In genomic region chr2:239498981-239499633, GRCh38 we compare ENCODE assay signal across 17 cellular contexts.
A peak's percentile ranks its signal among the peaks of the same experiment; 100 is the strongest.
DNase-seq lines count a peak whose midpoint lies in the region; ATAC-seq and TF ChIP-seq lines count a peak whose summit lies in the region.
"Had no signal": no experiment of that assay in that cellular context is flagged by ENCODE, and none has a peak within 500 bp of the region (broad histone marks: within the 10 kb centered on the region; RNA-seq: fewer than 3 reads in every experiment).

No MANE protein-coding gene starts in this region.

- H3K27me3 ChIP-seq in neutrophil (no peaks in the 10 kb centered on the region), uterus (no peaks in the 10 kb centered on the region)

- H3K9me3 ChIP-seq in neutrophil (no peaks in the 10 kb centered on the region), uterus (no peaks in the 10 kb centered on the region)

- peak overlapping the region; percentile 99 for H3K27ac ChIP-seq in neutrophil
- H3K27ac ChIP-seq in uterus: peak overlapping the region in 1 of 2 donors; percentile 40

- no peak overlapping the region for H3K4me3 ChIP-seq in astrocyte of the cerebellum (ENCODE audit: low read depth, low read length)
- peak overlapping the region in 1 of 2 experiments; percentile 68 for H3K4me3 ChIP-seq in neutrophil (ENCODE audit: low read depth in 1 of 2, low read length in 1 of 2)
- no peak overlapping the region for H3K4me3 ChIP-seq in uterus
- H3K4me3 ChIP-seq: GM12878, K562, skin epidermis had no signal

- no peak for TF ChIP-seq CTCF in astrocyte of the cerebellum (IDR thresholded peaks at IDR 0.05; ENCODE audit: low read depth, low read length, missing control alignments)
- TF ChIP-seq CTCF in neutrophil (IDR thresholded peaks at IDR 0.05): no peak
- TF ChIP-seq CTCF in uterus (IDR thresholded peaks at IDR 0.05): no peak

- intact Hi-C loops in Right ventricle myocardium superior (cut with DNase I): no loop called here
- intact Hi-C loops in uterus (cut with DNase I; ENCODE audit: low total_unique reads): no loop called here

- H3K36me3 ChIP-seq in neutrophil (no peaks in the 10 kb centered on the region), uterus (no peaks in the 10 kb centered on the region)

- ATAC-seq in Right ventricle myocardium superior (ENCODE audit: poor library complexity) (peak; percentile 79), HG03175 (IDR thresholded peaks at IDR 0.05; ENCODE audit: unreplicated experiment) (no peak)
- ATAC-seq: GM12878; K562; stimulated activated memory B cell treated with anti-CD40 and anti-IgM and Interleukin-4, amounts not matched to agents 10 μg/mL and 1 μg/mL and 100 μg/mL, for 72 hours had no signal

- TF ChIP-seq POLR2A in uterus (IDR thresholded peaks at IDR 0.05): no peak

- H3K4me1 ChIP-seq in neutrophil (ENCODE audit: control insufficient read depth in 1 of 2, insufficient read depth in 1 of 2, low read depth in 1 of 2, low read length in 1 of 2) (peaks cover 59 to 62% of the 10 kb centered on the region in 2 experiments), uterus (no peaks in the 10 kb centered on the region)

- DNase-seq in astrocyte of the cerebellum (ENCODE audit: low read depth) (peak; percentile 56), Right ventricle myocardium superior (peak; percentile 78), uterus (peak; percentile 69 to 82), NCI-H2081 treated with DMSO at 0.1 percent for 48 hours (lab: John Stamatoyannopoulos, UW) (no peak), HuH-7.5 (ENCODE audit: low spot score) (no peak)
- DNase-seq: activated CD4-positive, alpha-beta T cell treated with anti-CD3 and anti-CD28 coated beads, Interleukin-2, amount 50 U/mL, for 48 hours; activated T-cell treated with anti-CD3 and anti-CD28 coated beads, Interleukin-2, amount 50 U/mL, for 48 hours; erythroblast; H7; NCI-H1417; NCI-H446 had no signal

- in situ Hi-C loops in astrocyte of the cerebellum (cut with HindIII; ENCODE audit: low sequenced_read_pairs): no loop called here

Comparison
In these comparisons a context has a peak if more than half of its experiments do, and no peak if none do; other contexts are left out.
1. DNase-seq: peak in astrocyte of the cerebellum (single experiment), Right ventricle myocardium superior (single experiment) and uterus (2 of 2); none in NCI-H2081 treated with DMSO at 0.1 percent for 48 hours (single experiment) and HuH-7.5 (single experiment).